Comparison of ENCODE assay signal across 17 cellular contexts in genomic region chr10:11284291-11285085, GRCh38.
DNase-seq lines count a peak whose midpoint lies in the region; ATAC-seq, FAIRE-seq and TF ChIP-seq lines count a peak whose summit lies in the region.
"Had no signal": no experiment of that assay in that cellular context is flagged by ENCODE, and none has a peak within 500 bp of the region (broad histone marks: within the 10 kb centered on the region; RNA-seq: fewer than 3 reads in every experiment).

No MANE protein-coding gene starts in this region.

- no peak overlapping the region for H3K9ac ChIP-seq in neural cell (ENCODE audit: low read length)
- H3K9ac ChIP-seq: BLaER1 had no signal

- no peaks in the 10 kb centered on the region for H3K9me3 Mint-ChIP-seq in activated CD8-positive, alpha-beta T cell treated with anti-CD3 and anti-CD28 coated beads for 36 hours
- no peaks in the 10 kb centered on the region for H3K9me3 Mint-ChIP-seq in activated CD8-positive, alpha-beta T cell treated with anti-CD3 and anti-CD28 coated beads, Interleukin-2, amount 10 ng/mL, durations not matched to agents 7 days and 5 days (ENCODE audit: insufficient read depth)
- H3K9me3 Mint-ChIP-seq: CD8-positive, alpha-beta T cell had no signal

- H3K36me3 ChIP-seq in HEK293 (ENCODE audit: control insufficient read depth in 2 of 2, insufficient read depth in 1 of 2, low read length in 2 of 2) (peaks cover 0 to 22% of the 10 kb centered on the region in 2 experiments; a peak in 2 of 3 replicates), neural cell (ENCODE audit: insufficient read depth, low read length) (peaks cover 10% of the 10 kb centered on the region)

- no peak for TF ChIP-seq CTCF in activated CD8-positive, alpha-beta T cell treated with anti-CD3 and anti-CD28 coated beads for 36 hours (IDR thresholded peaks at IDR 0.05)
- TF ChIP-seq CTCF in HEK293 (tag by site-specific recombination; IDR thresholded peaks at IDR 0.05) (no peak), neural cell (IDR thresholded peaks at IDR 0.05; ENCODE audit: poor library complexity, severe bottlenecking) (no peak)

- no peaks in the 10 kb centered on the region for H3K27me3 ChIP-seq in neural cell (ENCODE audit: insufficient read depth, low read depth, low read length)
- H3K27me3 ChIP-seq: BLaER1 had no signal

- POLR2A ChIA-PET in activated CD8-positive, alpha-beta T cell treated with anti-CD3 and anti-CD28 coated beads for 36 hours (lab: Charles Lee): interaction anchor here (1.5 kb wide), 1 partner anchor 10 kb away, joined by 4 read pairs; no protein-coding TSS in a partner anchor
- POLR2A ChIA-PET in activated CD8-positive, alpha-beta T cell treated with anti-CD3 and anti-CD28 coated beads, Interleukin-2, amount 10 ng/mL, durations not matched to agents 7 days and 5 days (lab: Charles Lee): no interaction called here
- POLR2A ChIA-PET in HEK293 (lab: Yijun Ruan, JAX): no interaction called here

- H3K27ac ChIP-seq in HEK293 (ENCODE audit: extremely low read depth, low read depth, low read length): no peak overlapping the region
- H3K27ac ChIP-seq in neural cell (ENCODE audit: low read length): no peak overlapping the region
- H3K27ac ChIP-seq: BLaER1, PC-9 had no signal

- intact Hi-C loops in activated CD8-positive, alpha-beta T cell treated with anti-CD3 and anti-CD28 coated beads for 36 hours (cut with micrococcal nuclease): no loop called here

- H3K4me2 ChIP-seq in neural cell (ENCODE audit: low read length): no peak overlapping the region
- H3K4me2 ChIP-seq: BLaER1, PC-9 had no signal

- no peaks in the 10 kb centered on the region for H3K9me3 ChIP-seq in HEK293 (ENCODE audit: control insufficient read depth, insufficient read depth, low read depth, low read length)
- H3K9me3 ChIP-seq in neural cell (ENCODE audit: low read length): no peaks in the 10 kb centered on the region

- H3K27ac Mint-ChIP-seq in activated CD8-positive, alpha-beta T cell treated with anti-CD3 and anti-CD28 coated beads for 36 hours: no peak overlapping the region
- H3K27ac Mint-ChIP-seq in activated CD8-positive, alpha-beta T cell treated with anti-CD3 and anti-CD28 coated beads, Interleukin-2, amount 10 ng/mL, durations not matched to agents 7 days and 5 days: no peak overlapping the region
- H3K27ac Mint-ChIP-seq: CD8-positive, alpha-beta T cell had no signal

- CTCF ChIA-PET in activated CD8-positive, alpha-beta T cell treated with anti-CD3 and anti-CD28 coated beads for 36 hours (lab: Charles Lee): no interaction called here
- CTCF ChIA-PET in activated CD8-positive, alpha-beta T cell treated with anti-CD3 and anti-CD28 coated beads, Interleukin-2, amount 10 ng/mL, durations not matched to agents 7 days and 5 days (lab: Charles Lee): no interaction called here
- CTCF ChIA-PET in HEK293 (lab: Yijun Ruan, JAX): interaction anchor here (1.1 kb wide), 1 partner anchor 85 kb away, joined by 3 read pairs; no protein-coding TSS in a partner anchor

- H3K27me3 Mint-ChIP-seq in activated CD8-positive, alpha-beta T cell treated with anti-CD3 and anti-CD28 coated beads for 36 hours: no peaks in the 10 kb centered on the region
- H3K27me3 Mint-ChIP-seq in activated CD8-positive, alpha-beta T cell treated with anti-CD3 and anti-CD28 coated beads, Interleukin-2, amount 10 ng/mL, durations not matched to agents 7 days and 5 days (ENCODE audit: low read depth): no peaks in the 10 kb centered on the region

- H3K4me1 ChIP-seq in HEK293 (ENCODE audit: control insufficient read depth, insufficient read depth, low read length): no peaks in the 10 kb centered on the region

- no peak for TF ChIP-seq RAD21 in neural cell (conservative IDR thresholded peaks at IDR 0.05)

- FAIRE-seq in colon (lab: Jason Lieb, UNC): peak; percentile 82

- H3K4me1 Mint-ChIP-seq in activated CD8-positive, alpha-beta T cell treated with anti-CD3 and anti-CD28 coated beads for 36 hours (ENCODE audit: low read depth): peaks cover 7% of the 10 kb centered on the region
- H3K4me1 Mint-ChIP-seq in activated CD8-positive, alpha-beta T cell treated with anti-CD3 and anti-CD28 coated beads, Interleukin-2, amount 10 ng/mL, durations not matched to agents 7 days and 5 days (ENCODE audit: low read depth): peaks cover 10% of the 10 kb centered on the region

- H4K20me1 ChIP-seq in neural cell (ENCODE audit: insufficient read depth): no peaks in the 10 kb centered on the region

- ATAC-seq in activated CD8-positive, alpha-beta T cell treated with anti-CD3 and anti-CD28 coated beads for 36 hours: no peak
- no peak for ATAC-seq in activated CD8-positive, alpha-beta T cell treated with anti-CD3 and anti-CD28 coated beads, Interleukin-2, amount 10 ng/mL, durations not matched to agents 7 days and 5 days
- no peak for ATAC-seq in HG03520 (IDR thresholded peaks at IDR 0.05; ENCODE audit: unreplicated experiment)
- ATAC-seq: CD8-positive, alpha-beta T cell had no signal

- no peaks in the 10 kb centered on the region for H3K9me2 ChIP-seq in neural cell (ENCODE audit: insufficient read depth, low read length)

- TF ChIP-seq EP300 in neural cell (conservative IDR thresholded peaks at IDR 0.05; ENCODE audit: poor library complexity, severe bottlenecking): no peak

- H3K36me3 Mint-ChIP-seq in activated CD8-positive, alpha-beta T cell treated with anti-CD3 and anti-CD28 coated beads for 36 hours (ENCODE audit: low read depth): peaks cover 44% of the 10 kb centered on the region
- H3K36me3 Mint-ChIP-seq in activated CD8-positive, alpha-beta T cell treated with anti-CD3 and anti-CD28 coated beads, Interleukin-2, amount 10 ng/mL, durations not matched to agents 7 days and 5 days (ENCODE audit: low read depth): peaks cover 36% of the 10 kb centered on the region

- H3K4me3 Mint-ChIP-seq in activated CD8-positive, alpha-beta T cell treated with anti-CD3 and anti-CD28 coated beads for 36 hours: no peak overlapping the region
- H3K4me3 Mint-ChIP-seq in activated CD8-positive, alpha-beta T cell treated with anti-CD3 and anti-CD28 coated beads, Interleukin-2, amount 10 ng/mL, durations not matched to agents 7 days and 5 days: no peak overlapping the region
- H3K4me3 Mint-ChIP-seq: CD8-positive, alpha-beta T cell had no signal

- H3F3A ChIP-seq in neural cell (ENCODE audit: insufficient read depth, low read length, poor library complexity, severe bottlenecking): no peaks in the 10 kb centered on the region

- H3K4me3 ChIP-seq in HEK293 (ENCODE audit: low read depth, low read length): no peak overlapping the region
- no peak overlapping the region for H3K4me3 ChIP-seq in neural cell (ENCODE audit: low read length)
- H3K4me3 ChIP-seq: BLaER1, PC-9 had no signal

- no peaks in the 10 kb centered on the region for H3K79me2 ChIP-seq in neural cell (replicated peaks; ENCODE audit: insufficient read depth, low read length)

- peak; percentile 30 for DNase-seq in activated CD8-positive, alpha-beta T cell treated with anti-CD3 and anti-CD28 coated beads for 36 hours
- no peak for DNase-seq in activated CD8-positive, alpha-beta T cell treated with anti-CD3 and anti-CD28 coated beads, Interleukin-2, amount 10 ng/mL, durations not matched to agents 7 days and 5 days
- DNase-seq in RPMI8226: no peak
- no peak for DNase-seq in stimulated activated CD8-positive, alpha-beta memory T cell treated with anti-CD3 and anti-CD28 coated beads, Interleukin-4, amount 100 ng/mL, for 48 hours
- DNase-seq: DMS79 treated with DMSO at 0.1 percent for 48 hours, GOT3, NCI-H1048, NCI-H2081 treated with DMSO at 0.1 percent for 48 hours, NCI-H510A treated with DMSO at 0.1 percent for 48 hours, NCI-H82, PC-9 had no signal

- no peak overlapping the region for H2AFZ ChIP-seq in neural cell (ENCODE audit: low read depth, low read length)
- H2AFZ ChIP-seq: PC-9 had no signal

TF ChIP-seq in HEK293, 187 proteins besides CTCF, POLR2A, EP300 and RAD21 (continues in another document):
- no peak for TF ChIP-seq ZNF169 (tag by site-specific recombination; IDR thresholded peaks at IDR 0.05)
- peak; percentile 12; the same call in 1 of the 2 replicates for TF ChIP-seq ZNF26 (tag by site-specific recombination; IDR thresholded peaks at IDR 0.05)

TF ChIP-seq in neural cell, 6 proteins besides CTCF, POLR2A, EP300 and RAD21:
- TF ChIP-seq TAF1 (IDR thresholded peaks at IDR 0.05; ENCODE audit: low read depth) (no peak), POLR2AphosphoS5 (IDR thresholded peaks at IDR 0.05) (peak; percentile 27)
